8 cellular contexts compared by ENCODE assay signal in the genomic region with DNA sequence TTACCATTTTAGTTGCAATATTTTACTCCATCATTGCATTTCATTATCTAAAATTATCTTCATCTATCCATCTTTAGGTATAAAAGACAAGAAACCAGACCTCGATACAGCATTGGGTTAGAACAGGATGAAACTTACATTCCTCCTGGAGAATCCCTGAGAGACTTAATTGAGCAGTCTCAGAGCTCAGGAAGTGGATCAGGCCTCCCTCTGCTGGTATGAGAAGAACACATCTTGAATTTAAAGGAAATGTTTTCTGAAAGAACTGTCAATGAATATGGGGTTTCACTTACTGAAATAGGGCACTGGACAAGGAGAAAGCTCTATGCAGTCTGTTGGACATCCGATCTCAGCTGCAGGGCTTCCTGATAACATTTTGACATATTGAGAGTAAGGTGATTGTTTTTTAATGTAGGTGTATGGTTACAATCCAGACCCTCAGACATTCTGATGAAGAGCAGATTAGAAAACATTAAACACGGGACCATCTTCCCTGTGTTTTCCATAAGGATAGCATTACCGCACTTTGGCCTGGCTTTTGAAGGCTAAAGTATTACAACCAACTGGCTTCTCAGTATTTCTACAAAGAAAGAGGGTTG.
DNase-seq lines count a peak whose midpoint lies in the region; ATAC-seq and TF ChIP-seq lines count a peak whose summit lies in the region.

No MANE protein-coding gene starts in this region.

- peak; percentile 71 for DNase-seq in GM03348 (ENCODE audit: low spot score)
- DNase-seq in NB4 (ENCODE audit: low read depth): peak; percentile 26
- DNase-seq in body of pancreas: peak in 2 of 4 donors; percentile 26 to 33
- DNase-seq in left colon: no peak
- DNase-seq in NCI-H128 (lab: John Stamatoyannopoulos, UW; ENCODE audit: unreplicated experiment): no peak
- DNase-seq in activated CD8-positive, alpha-beta memory T cell treated with anti-CD3 and anti-CD28 coated beads, Interleukin-2, amount 50 U/mL, for 4 hours: no peak

- H3K27ac ChIP-seq in body of pancreas: no peak overlapping the region

- TF ChIP-seq POLR2A in NB4 (IDR thresholded peaks at IDR 0.05; ENCODE audit: extremely low read depth, insufficient read length): no peak
- TF ChIP-seq POLR2A in body of pancreas (IDR thresholded peaks at IDR 0.05): no peak

- no peak for ATAC-seq in body of pancreas
- peak; percentile 70 for ATAC-seq in left colon
- no peak for ATAC-seq in HG02588 (IDR thresholded peaks at IDR 0.05; ENCODE audit: unreplicated experiment)
- no peak for ATAC-seq in GM21576 (IDR thresholded peaks at IDR 0.05; ENCODE audit: unreplicated experiment)

- no peaks in the 10 kb centered on the region for H3K36me3 ChIP-seq in body of pancreas (replicated peaks in 1 of 2; ENCODE audit: insufficient read depth in 1 of 2, low read depth in 2 of 2)

- H3K4me3 ChIP-seq in NB4 (ENCODE audit: low read depth, low read length) (no peak overlapping the region), body of pancreas (no peak overlapping the region)

- intact Hi-C loops in body of pancreas (cut with DNase I) (no loop called here), left colon (cut with DNase I, micrococcal nuclease) (loop anchor here in 1 of 2 donors (10.0 kb wide), 1 partner anchor 500 kb away; no protein-coding TSS in a partner anchor)

- 43 to 48% methylated on average over 4 of the region's 4 CpGs for WGBS in body of pancreas, 2 donors

- H3K4me1 ChIP-seq in body of pancreas: no peaks in the 10 kb centered on the region

- H3K27me3 ChIP-seq in body of pancreas: no peaks in the 10 kb centered on the region

- TF ChIP-seq CTCF in NB4 (IDR thresholded peaks at IDR 0.05; ENCODE audit: low read depth, low read length): no peak
- TF ChIP-seq CTCF in body of pancreas (IDR thresholded peaks at IDR 0.05): peak in 6 of 7 experiments; percentile 13 to 51 (median 40)

- no peaks in the 10 kb centered on the region for H3K9me3 ChIP-seq in body of pancreas

Comparison
In these comparisons a context has a peak if more than half of its experiments do, and no peak if none do; other contexts are left out.
1. DNase-seq: peak in GM03348 (single experiment) and NB4 (single experiment); none in left colon (0 of 2), NCI-H128 (single experiment) and activated CD8-positive, alpha-beta memory T cell treated with anti-CD3 and anti-CD28 coated beads, Interleukin-2, amount 50 U/mL, for 4 hours (single experiment).